Comparison of ENCODE assay signal across 2 cellular contexts in the genomic region with DNA sequence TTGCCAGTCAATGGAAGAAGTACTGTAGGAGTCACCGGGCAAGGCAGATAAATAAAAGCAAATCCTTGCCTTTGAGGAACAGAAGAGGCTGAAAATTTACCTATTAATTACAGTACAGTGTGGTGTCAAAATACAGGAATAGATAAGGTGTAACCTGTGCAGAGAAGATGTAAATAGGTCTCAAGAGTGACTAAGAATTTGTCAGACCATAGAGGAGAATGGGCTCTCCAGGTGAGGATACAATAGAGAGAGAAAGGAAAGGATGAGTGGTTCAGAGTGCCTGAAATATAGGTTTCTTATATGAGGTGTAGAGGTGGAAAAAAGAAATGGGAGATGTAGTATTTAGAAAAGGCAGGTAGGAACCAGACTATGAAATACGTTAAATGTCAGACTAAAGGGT.
TF ChIP-seq lines count a peak whose summit lies in the region.

No MANE protein-coding gene starts in this region.

TF ChIP-seq in endothelial cell of umbilical vein, 7 proteins besides CTCF, POLR2A, EP300 and RAD21 (continued from another document):
- TF ChIP-seq JUN (IDR thresholded peaks at IDR 0.05; ENCODE audit: borderline replicate concordance, insufficient read depth, insufficient read length, low read depth), result no peak
- no peak for TF ChIP-seq MYC (IDR thresholded peaks at IDR 0.05; ENCODE audit: low read depth, low read length)
- TF ChIP-seq FOS (IDR thresholded peaks at IDR 0.05; ENCODE audit: borderline replicate concordance, insufficient read depth, low read length), result no peak
TF ChIP-seq in endothelial cell of umbilical vein: peak in this region for 0.

TF ChIP-seq in neural cell, 6 proteins besides CTCF, POLR2A, EP300 and RAD21 (continued from another document):
- TF ChIP-seq, protein P1, sequence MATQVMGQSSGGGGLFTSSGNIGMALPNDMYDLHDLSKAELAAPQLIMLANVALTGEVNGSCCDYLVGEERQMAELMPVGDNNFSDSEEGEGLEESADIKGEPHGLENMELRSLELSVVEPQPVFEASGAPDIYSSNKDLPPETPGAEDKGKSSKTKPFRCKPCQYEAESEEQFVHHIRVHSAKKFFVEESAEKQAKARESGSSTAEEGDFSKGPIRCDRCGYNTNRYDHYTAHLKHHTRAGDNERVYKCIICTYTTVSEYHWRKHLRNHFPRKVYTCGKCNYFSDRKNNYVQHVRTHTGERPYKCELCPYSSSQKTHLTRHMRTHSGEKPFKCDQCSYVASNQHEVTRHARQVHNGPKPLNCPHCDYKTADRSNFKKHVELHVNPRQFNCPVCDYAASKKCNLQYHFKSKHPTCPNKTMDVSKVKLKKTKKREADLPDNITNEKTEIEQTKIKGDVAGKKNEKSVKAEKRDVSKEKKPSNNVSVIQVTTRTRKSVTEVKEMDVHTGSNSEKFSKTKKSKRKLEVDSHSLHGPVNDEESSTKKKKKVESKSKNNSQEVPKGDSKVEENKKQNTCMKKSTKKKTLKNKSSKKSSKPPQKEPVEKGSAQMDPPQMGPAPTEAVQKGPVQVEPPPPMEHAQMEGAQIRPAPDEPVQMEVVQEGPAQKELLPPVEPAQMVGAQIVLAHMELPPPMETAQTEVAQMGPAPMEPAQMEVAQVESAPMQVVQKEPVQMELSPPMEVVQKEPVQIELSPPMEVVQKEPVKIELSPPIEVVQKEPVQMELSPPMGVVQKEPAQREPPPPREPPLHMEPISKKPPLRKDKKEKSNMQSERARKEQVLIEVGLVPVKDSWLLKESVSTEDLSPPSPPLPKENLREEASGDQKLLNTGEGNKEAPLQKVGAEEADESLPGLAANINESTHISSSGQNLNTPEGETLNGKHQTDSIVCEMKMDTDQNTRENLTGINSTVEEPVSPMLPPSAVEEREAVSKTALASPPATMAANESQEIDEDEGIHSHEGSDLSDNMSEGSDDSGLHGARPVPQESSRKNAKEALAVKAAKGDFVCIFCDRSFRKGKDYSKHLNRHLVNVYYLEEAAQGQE (IDR thresholded peaks at IDR 0.05; ENCODE audit: borderline replicate concordance), result no peak
